ENCODE assay signal across 1 cellular context in the genomic region with DNA sequence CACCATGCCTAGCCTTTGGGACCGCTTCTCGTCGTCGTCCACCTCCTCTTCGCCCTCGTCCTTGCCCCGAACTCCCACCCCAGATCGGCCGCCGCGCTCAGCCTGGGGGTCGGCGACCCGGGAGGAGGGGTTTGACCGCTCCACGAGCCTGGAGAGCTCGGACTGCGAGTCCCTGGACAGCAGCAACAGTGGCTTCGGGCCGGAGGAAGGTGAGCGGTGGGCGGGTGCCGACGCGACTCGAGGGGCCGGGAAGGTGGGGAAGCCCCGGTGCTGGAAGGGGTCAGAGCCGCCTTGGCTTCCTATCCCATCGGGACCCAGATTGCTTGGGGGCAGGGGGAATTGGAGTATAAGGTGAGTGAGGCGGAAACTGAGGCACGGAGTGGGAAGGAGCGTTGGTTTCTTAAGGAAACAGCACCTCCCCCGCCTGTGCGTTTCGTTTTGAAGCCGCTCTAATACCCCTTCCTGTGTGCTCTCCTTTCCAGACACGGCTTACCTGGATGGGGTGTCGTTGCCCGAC.
TF ChIP-seq lines count a peak whose summit lies in the region.

No MANE protein-coding gene starts in this region.

TF ChIP-seq in HepG2, 621 proteins besides CTCF, POLR2A, EP300 and RAD21 (continued from another document and continues in another):
- TF ChIP-seq, protein P1, sequence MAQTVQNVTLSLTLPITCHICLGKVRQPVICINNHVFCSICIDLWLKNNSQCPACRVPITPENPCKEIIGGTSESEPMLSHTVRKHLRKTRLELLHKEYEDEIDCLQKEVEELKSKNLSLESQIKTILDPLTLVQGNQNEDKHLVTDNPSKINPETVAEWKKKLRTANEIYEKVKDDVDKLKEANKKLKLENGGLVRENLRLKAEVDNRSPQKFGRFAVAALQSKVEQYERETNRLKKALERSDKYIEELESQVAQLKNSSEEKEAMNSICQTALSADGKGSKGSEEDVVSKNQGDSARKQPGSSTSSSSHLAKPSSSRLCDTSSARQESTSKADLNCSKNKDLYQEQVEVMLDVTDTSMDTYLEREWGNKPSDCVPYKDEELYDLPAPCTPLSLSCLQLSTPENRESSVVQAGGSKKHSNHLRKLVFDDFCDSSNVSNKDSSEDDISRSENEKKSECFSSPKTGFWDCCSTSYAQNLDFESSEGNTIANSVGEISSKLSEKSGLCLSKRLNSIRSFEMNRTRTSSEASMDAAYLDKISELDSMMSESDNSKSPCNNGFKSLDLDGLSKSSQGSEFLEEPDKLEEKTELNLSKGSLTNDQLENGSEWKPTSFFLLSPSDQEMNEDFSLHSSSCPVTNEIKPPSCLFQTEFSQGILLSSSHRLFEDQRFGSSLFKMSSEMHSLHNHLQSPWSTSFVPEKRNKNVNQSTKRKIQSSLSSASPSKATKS (CRISPR knock-in tag; IDR thresholded peaks at IDR 0.05) = 0 out of 2 replicates have a peak, but pooled peaks have one; percentile 85
- TF ChIP-seq MAZ (IDR thresholded peaks at IDR 0.05; ENCODE audit: borderline replicate concordance, low read depth, low read length) (no peak), MAZ (CRISPR knock-in tag; IDR thresholded peaks at IDR 0.05; ENCODE audit: low read depth) (no peak), ZNF33A (CRISPR knock-in tag; IDR thresholded peaks at IDR 0.05; ENCODE audit: borderline replicate concordance) (no peak), MAFG (CRISPR knock-in tag; IDR thresholded peaks at IDR 0.05) (no peak), ZNF773 (CRISPR knock-in tag; IDR thresholded peaks at IDR 0.05; ENCODE audit: borderline replicate concordance) (no peak), CC2D1A (CRISPR knock-in tag; IDR thresholded peaks at IDR 0.05) (no peak), ZNF468 (CRISPR knock-in tag; IDR thresholded peaks at IDR 0.05) (0 out of 2 replicates have a peak, but pooled peaks have one; percentile 15), MTA3 (CRISPR knock-in tag; IDR thresholded peaks at IDR 0.05) (no peak), HES4 (CRISPR knock-in tag; IDR thresholded peaks at IDR 0.05; ENCODE audit: borderline replicate concordance) (0 out of 2 replicates have a peak, but pooled peaks have one; percentile 6), SATB2 (CRISPR knock-in tag; IDR thresholded peaks at IDR 0.05) (0 out of 2 replicates have a peak, but pooled peaks have one; percentile 0), PHF8 (CRISPR knock-in tag; IDR thresholded peaks at IDR 0.05) (peak; percentile 36), AGO1 (IDR thresholded peaks at IDR 0.05; ENCODE audit: low read depth, low read length, poor library complexity, severe bottlenecking) (peak; percentile 89), ERF (CRISPR knock-in tag; IDR thresholded peaks at IDR 0.05) (no peak), NR2C2 (CRISPR knock-in tag; IDR thresholded peaks at IDR 0.05; ENCODE audit: borderline replicate concordance) (no peak), ZNF75D (CRISPR knock-in tag; IDR thresholded peaks at IDR 0.05; ENCODE audit: borderline replicate concordance) (no peak), SIX4 (CRISPR knock-in tag; IDR thresholded peaks at IDR 0.05) (no peak), SMAD3 (CRISPR knock-in tag; IDR thresholded peaks at IDR 0.05) (0 out of 2 replicates have a peak, but pooled peaks have one; percentile 1), ZFP82 (CRISPR knock-in tag; IDR thresholded peaks at IDR 0.05; ENCODE audit: borderline replicate concordance) (peak; percentile 94; the same call in 1 of the 2 replicates), POLR2G (IDR thresholded peaks at IDR 0.05; ENCODE audit: low read depth, low read length) (peak; percentile 72), ZNF121 (CRISPR knock-in tag; IDR thresholded peaks at IDR 0.05) (0 out of 2 replicates have a peak, but pooled peaks have one; percentile 4), HNRNPK (IDR thresholded peaks at IDR 0.05; ENCODE audit: low read depth, low read length, poor library complexity, severe bottlenecking) (peak; percentile 14), NFE2L2 (IDR thresholded peaks at IDR 0.05; ENCODE audit: low read length) (no peak), HOXD1 (CRISPR knock-in tag; IDR thresholded peaks at IDR 0.05) (peak; percentile 16; the same call in 1 of the 2 replicates), ZNF660 (CRISPR knock-in tag; IDR thresholded peaks at IDR 0.05; ENCODE audit: borderline replicate concordance, low read depth) (no peak), ZNF205 (CRISPR knock-in tag; IDR thresholded peaks at IDR 0.05) (0 out of 2 replicates have a peak, but pooled peaks have one; percentile 4)
- TF ChIP-seq, protein P2, sequence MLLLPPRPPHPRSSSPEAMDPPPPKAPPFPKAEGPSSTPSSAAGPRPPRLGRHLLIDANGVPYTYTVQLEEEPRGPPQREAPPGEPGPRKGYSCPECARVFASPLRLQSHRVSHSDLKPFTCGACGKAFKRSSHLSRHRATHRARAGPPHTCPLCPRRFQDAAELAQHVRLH (CRISPR knock-in tag; IDR thresholded peaks at IDR 0.05; ENCODE audit: borderline replicate concordance, low read depth) = no peak
- TF ChIP-seq, protein P3, sequence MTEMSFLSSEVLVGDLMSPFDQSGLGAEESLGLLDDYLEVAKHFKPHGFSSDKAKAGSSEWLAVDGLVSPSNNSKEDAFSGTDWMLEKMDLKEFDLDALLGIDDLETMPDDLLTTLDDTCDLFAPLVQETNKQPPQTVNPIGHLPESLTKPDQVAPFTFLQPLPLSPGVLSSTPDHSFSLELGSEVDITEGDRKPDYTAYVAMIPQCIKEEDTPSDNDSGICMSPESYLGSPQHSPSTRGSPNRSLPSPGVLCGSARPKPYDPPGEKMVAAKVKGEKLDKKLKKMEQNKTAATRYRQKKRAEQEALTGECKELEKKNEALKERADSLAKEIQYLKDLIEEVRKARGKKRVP (CRISPR knock-in tag; IDR thresholded peaks at IDR 0.05) = no peak
- TF ChIP-seq, protein P4, sequence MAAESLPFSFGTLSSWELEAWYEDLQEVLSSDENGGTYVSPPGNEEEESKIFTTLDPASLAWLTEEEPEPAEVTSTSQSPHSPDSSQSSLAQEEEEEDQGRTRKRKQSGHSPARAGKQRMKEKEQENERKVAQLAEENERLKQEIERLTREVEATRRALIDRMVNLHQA (CRISPR knock-in tag; IDR thresholded peaks at IDR 0.05) = no peak
- TF ChIP-seq, protein P5, sequence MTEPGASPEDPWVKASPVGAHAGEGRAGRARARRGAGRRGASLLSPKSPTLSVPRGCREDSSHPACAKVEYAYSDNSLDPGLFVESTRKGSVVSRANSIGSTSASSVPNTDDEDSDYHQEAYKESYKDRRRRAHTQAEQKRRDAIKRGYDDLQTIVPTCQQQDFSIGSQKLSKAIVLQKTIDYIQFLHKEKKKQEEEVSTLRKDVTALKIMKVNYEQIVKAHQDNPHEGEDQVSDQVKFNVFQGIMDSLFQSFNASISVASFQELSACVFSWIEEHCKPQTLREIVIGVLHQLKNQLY (CRISPR knock-in tag; IDR thresholded peaks at IDR 0.05) = no peak
- TF ChIP-seq, protein P6, sequence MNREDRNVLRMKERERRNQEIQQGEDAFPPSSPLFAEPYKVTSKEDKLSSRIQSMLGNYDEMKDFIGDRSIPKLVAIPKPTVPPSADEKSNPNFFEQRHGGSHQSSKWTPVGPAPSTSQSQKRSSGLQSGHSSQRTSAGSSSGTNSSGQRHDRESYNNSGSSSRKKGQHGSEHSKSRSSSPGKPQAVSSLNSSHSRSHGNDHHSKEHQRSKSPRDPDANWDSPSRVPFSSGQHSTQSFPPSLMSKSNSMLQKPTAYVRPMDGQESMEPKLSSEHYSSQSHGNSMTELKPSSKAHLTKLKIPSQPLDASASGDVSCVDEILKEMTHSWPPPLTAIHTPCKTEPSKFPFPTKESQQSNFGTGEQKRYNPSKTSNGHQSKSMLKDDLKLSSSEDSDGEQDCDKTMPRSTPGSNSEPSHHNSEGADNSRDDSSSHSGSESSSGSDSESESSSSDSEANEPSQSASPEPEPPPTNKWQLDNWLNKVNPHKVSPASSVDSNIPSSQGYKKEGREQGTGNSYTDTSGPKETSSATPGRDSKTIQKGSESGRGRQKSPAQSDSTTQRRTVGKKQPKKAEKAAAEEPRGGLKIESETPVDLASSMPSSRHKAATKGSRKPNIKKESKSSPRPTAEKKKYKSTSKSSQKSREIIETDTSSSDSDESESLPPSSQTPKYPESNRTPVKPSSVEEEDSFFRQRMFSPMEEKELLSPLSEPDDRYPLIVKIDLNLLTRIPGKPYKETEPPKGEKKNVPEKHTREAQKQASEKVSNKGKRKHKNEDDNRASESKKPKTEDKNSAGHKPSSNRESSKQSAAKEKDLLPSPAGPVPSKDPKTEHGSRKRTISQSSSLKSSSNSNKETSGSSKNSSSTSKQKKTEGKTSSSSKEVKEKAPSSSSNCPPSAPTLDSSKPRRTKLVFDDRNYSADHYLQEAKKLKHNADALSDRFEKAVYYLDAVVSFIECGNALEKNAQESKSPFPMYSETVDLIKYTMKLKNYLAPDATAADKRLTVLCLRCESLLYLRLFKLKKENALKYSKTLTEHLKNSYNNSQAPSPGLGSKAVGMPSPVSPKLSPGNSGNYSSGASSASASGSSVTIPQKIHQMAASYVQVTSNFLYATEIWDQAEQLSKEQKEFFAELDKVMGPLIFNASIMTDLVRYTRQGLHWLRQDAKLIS (CRISPR knock-in tag; IDR thresholded peaks at IDR 0.05) = 0 out of 2 replicates have a peak, but pooled peaks have one; percentile 54
- TF ChIP-seq, protein P7, sequence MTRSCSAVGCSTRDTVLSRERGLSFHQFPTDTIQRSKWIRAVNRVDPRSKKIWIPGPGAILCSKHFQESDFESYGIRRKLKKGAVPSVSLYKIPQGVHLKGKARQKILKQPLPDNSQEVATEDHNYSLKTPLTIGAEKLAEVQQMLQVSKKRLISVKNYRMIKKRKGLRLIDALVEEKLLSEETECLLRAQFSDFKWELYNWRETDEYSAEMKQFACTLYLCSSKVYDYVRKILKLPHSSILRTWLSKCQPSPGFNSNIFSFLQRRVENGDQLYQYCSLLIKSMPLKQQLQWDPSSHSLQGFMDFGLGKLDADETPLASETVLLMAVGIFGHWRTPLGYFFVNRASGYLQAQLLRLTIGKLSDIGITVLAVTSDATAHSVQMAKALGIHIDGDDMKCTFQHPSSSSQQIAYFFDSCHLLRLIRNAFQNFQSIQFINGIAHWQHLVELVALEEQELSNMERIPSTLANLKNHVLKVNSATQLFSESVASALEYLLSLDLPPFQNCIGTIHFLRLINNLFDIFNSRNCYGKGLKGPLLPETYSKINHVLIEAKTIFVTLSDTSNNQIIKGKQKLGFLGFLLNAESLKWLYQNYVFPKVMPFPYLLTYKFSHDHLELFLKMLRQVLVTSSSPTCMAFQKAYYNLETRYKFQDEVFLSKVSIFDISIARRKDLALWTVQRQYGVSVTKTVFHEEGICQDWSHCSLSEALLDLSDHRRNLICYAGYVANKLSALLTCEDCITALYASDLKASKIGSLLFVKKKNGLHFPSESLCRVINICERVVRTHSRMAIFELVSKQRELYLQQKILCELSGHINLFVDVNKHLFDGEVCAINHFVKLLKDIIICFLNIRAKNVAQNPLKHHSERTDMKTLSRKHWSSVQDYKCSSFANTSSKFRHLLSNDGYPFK (CRISPR knock-in tag; IDR thresholded peaks at IDR 0.05; ENCODE audit: borderline replicate concordance) = peak; percentile 9; the same call in 1 of the 2 replicates
- TF ChIP-seq, protein P8, sequence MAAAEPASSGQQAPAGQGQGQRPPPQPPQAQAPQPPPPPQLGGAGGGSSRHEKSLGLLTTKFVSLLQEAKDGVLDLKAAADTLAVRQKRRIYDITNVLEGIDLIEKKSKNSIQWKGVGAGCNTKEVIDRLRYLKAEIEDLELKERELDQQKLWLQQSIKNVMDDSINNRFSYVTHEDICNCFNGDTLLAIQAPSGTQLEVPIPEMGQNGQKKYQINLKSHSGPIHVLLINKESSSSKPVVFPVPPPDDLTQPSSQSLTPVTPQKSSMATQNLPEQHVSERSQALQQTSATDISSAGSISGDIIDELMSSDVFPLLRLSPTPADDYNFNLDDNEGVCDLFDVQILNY (CRISPR knock-in tag; conservative IDR thresholded peaks at IDR 0.05) = 0 out of 2 replicates have a peak, but pooled peaks have one; percentile 9
- TF ChIP-seq, protein P9, sequence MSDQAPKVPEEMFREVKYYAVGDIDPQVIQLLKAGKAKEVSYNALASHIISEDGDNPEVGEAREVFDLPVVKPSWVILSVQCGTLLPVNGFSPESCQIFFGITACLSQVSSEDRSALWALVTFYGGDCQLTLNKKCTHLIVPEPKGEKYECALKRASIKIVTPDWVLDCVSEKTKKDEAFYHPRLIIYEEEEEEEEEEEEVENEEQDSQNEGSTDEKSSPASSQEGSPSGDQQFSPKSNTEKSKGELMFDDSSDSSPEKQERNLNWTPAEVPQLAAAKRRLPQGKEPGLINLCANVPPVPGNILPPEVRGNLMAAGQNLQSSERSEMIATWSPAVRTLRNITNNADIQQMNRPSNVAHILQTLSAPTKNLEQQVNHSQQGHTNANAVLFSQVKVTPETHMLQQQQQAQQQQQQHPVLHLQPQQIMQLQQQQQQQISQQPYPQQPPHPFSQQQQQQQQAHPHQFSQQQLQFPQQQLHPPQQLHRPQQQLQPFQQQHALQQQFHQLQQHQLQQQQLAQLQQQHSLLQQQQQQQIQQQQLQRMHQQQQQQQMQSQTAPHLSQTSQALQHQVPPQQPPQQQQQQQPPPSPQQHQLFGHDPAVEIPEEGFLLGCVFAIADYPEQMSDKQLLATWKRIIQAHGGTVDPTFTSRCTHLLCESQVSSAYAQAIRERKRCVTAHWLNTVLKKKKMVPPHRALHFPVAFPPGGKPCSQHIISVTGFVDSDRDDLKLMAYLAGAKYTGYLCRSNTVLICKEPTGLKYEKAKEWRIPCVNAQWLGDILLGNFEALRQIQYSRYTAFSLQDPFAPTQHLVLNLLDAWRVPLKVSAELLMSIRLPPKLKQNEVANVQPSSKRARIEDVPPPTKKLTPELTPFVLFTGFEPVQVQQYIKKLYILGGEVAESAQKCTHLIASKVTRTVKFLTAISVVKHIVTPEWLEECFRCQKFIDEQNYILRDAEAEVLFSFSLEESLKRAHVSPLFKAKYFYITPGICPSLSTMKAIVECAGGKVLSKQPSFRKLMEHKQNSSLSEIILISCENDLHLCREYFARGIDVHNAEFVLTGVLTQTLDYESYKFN (CRISPR knock-in tag; conservative IDR thresholded peaks at IDR 0.05) = no peak
- TF ChIP-seq, protein P10, sequence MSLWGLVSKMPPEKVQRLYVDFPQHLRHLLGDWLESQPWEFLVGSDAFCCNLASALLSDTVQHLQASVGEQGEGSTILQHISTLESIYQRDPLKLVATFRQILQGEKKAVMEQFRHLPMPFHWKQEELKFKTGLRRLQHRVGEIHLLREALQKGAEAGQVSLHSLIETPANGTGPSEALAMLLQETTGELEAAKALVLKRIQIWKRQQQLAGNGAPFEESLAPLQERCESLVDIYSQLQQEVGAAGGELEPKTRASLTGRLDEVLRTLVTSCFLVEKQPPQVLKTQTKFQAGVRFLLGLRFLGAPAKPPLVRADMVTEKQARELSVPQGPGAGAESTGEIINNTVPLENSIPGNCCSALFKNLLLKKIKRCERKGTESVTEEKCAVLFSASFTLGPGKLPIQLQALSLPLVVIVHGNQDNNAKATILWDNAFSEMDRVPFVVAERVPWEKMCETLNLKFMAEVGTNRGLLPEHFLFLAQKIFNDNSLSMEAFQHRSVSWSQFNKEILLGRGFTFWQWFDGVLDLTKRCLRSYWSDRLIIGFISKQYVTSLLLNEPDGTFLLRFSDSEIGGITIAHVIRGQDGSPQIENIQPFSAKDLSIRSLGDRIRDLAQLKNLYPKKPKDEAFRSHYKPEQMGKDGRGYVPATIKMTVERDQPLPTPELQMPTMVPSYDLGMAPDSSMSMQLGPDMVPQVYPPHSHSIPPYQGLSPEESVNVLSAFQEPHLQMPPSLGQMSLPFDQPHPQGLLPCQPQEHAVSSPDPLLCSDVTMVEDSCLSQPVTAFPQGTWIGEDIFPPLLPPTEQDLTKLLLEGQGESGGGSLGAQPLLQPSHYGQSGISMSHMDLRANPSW (CRISPR knock-in tag; IDR thresholded peaks at IDR 0.05; ENCODE audit: borderline replicate concordance) = no peak
